32 cellular contexts compared by ENCODE assay signal in the genomic region with DNA sequence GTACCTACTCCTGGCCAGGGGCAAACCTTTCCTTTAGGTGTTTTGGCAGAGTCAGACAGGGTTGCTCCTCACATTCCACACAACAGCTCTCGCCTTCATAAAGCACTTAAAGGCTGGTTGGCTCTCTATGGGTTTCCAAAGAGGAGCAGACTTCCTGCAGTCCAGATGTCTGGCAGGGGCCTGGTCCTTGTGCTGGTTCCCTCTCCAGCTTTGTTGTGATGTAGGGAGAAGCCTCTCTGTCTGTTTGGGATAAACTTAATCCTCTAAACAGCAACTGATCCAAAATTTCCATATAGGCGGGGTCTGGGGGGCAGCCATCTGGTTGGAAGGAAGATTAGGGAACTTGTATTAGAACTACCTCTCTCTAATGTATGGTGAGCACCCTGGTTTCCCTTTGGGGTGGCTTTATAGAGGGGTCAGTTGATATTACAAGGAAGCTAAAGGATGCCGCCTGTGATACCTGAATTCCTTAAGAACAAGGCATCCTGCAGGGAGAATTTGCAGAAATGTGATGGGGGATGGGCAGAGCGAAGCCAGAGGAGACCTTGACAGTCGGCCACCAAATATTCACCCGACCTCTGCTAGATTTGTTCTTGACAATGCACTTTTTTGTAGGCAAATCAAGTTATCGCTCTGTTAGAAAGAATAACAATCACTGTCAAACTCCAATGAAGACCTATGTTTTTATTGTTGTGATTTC.
"Had no signal": no experiment of that assay in that cellular context is flagged by ENCODE, and none has a peak within 500 bp of the region (broad histone marks: within the 10 kb centered on the region; RNA-seq: fewer than 3 reads in every experiment).

No MANE protein-coding gene starts in this region.

- ATAC-seq: activated naive CD4-positive, alpha-beta T cell treated with anti-CD3 and anti-CD28 coated beads, Interleukin-2, amount 50 U/mL, for 72 hours; activated T-cell treated with anti-CD3 and anti-CD28 coated beads, Interleukin-2, amount 50 U/mL, for 4 hours; body of pancreas; PC-3 had no signal

- H3K9me3 ChIP-seq: adrenal gland, body of pancreas, breast epithelium, Peyer's patch, SJSA1, SK-N-SH had no signal

- FAIRE-seq: astrocyte, TTC549 had no signal

- H3K9ac ChIP-seq: SK-N-SH had no signal

- H3K27me3 ChIP-seq: body of pancreas, breast epithelium, Peyer's patch, SJSA1 had no signal

- H3K27ac ChIP-seq: adrenal gland, body of pancreas, breast epithelium, Peyer's patch, SJSA1 had no signal

- H3K4me3 ChIP-seq: adrenal gland, body of pancreas, breast epithelium, Peyer's patch, SJSA1 had no signal

- H3K4me1 ChIP-seq: adrenal gland, body of pancreas, breast epithelium, Peyer's patch, SJSA1 had no signal

- H3K4me2 ChIP-seq: SK-N-SH had no signal

- H3K36me3 ChIP-seq: adrenal gland, breast epithelium, Peyer's patch, SJSA1 had no signal

- DNase-seq: activated B cell treated with CpG ODN at 0.5 μM for 24 hours; activated CD4-positive, alpha-beta memory T cell treated with anti-CD3 and anti-CD28 coated beads for 36 hours; activated CD4-positive, alpha-beta T cell treated with anti-CD3 and anti-CD28 coated beads for 4 hours; activated CD4-positive, alpha-beta T cell treated with anti-CD3 and anti-CD28 coated beads, Interleukin-2, amount 50 U/mL, for 1 hour; activated CD4-positive, CD25-positive, alpha-beta regulatory T cell treated with anti-CD3 and anti-CD28 coated beads, Interleukin-2, amount 50 U/mL, for 72 hours; activated CD8-positive, alpha-beta memory T cell treated with anti-CD3 and anti-CD28 coated beads, Interleukin-2, amount 50 U/mL, for 4 hours; activated gamma-delta T cell treated with Interleukin-2 at 50 U/mL for 16 hours; activated naive CD4-positive, alpha-beta T cell treated with anti-CD3 and anti-CD28 coated beads for 36 hours; activated T-cell treated with anti-CD3 and anti-CD28 coated beads for 4 hours; activated T-cell treated with anti-CD3 and anti-CD28 coated beads, Interleukin-2, amount 50 U/mL, for 4 hours; adrenal gland; body of pancreas; MM.1S; MV-4-11; NCI-H1092; NCI-H1436 treated with DMSO at 0.1 percent for 48 hours; NCI-H1694 treated with DMSO at 0.1 percent for 48 hours; NCI-H2029; NCI-H345; NCI-H510A; NCI-H69; NK-92 treated with Interleukin-12 subunit alpha and Interleukin-12 subunit beta, amount 100 ng/mL, for 24 hours; PC-3; Peyer's patch; RPMI8226; SHP77 treated with DMSO at 0.1 percent for 48 hours; SK-N-SH had no signal
